In the genomic region with DNA sequence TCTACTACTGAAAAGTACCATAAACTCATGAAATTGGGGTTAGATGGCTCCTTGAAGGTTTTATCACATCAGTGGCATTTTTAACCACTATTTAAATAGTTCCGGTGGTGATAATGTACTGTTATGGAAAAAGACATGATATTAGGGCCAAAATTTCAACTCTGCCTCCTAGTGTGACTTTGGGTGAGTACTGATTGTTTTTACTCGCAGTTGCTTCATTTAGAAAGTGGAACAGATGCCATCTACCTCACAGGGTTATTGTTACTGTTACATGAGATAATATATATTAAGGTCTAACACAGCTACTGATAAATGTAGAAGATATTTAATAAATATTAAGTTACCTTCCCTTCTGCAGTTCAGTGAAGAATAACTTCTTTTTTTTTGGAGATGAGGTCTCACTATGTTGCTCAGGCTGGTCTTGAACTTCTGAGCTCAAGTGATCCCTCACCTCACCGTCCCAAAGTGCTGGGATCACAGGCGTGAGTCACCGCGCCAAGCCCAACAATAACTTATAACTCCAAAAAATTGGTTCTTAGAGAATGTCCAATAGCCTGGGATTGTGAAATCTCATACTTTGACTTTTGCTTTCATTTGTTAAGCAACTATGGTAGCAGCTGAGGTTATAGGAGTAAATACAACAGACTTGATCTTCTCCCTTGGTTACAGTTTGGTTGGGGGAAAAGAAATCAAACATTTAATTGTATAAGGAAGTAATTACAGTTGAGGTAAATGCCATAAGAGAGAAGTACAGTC, we compare ENCODE assay signal across 10 cellular contexts. TPM values are rescaled to one million over a fixed set of nuclear protein-coding genes. Genes with fewer than 3 reads are reported as not detected.
DNase-seq lines count a peak whose midpoint lies in the region; ATAC-seq, FAIRE-seq and TF ChIP-seq lines count a peak whose summit lies in the region.
"Had no signal": no experiment of that assay in that cellular context is flagged by ENCODE, and none has a peak within 500 bp of the region (broad histone marks: within the 10 kb centered on the region; RNA-seq: fewer than 3 reads in every experiment).

No MANE protein-coding gene starts in this region.

- intact Hi-C loops in activated B cell treated with CpG ODN at 0.5 μM for 24 hours (cut with micrococcal nuclease) (loop anchor here (2.0 kb wide), 1 partner anchor 17 kb away; no protein-coding TSS in a partner anchor), kidney (cut with DNase I) (no loop called here), tibial artery (cut with DNase I; ENCODE audit: low total_unique reads) (no loop called here)

- no peak for ATAC-seq in activated B cell treated with CpG ODN at 0.5 μM for 24 hours (ENCODE audit: low read depth)
- no peak for ATAC-seq in HG02623 (IDR thresholded peaks at IDR 0.05; ENCODE audit: unreplicated experiment)
- ATAC-seq in HG02840 (IDR thresholded peaks at IDR 0.05; ENCODE audit: low FRiP score, unreplicated experiment) = no peak
- ATAC-seq: foreskin keratinocyte had no signal

- H3K27ac Mint-ChIP-seq in T-helper 2 cell treated with Interferon-gamma antibody and Interleukin-4, amounts not matched to agents 5 μg/mL and 100 μg/mL, for 36 hours = peak overlapping the region; percentile 5
- H3K27ac Mint-ChIP-seq in activated B cell treated with CpG ODN at 0.5 μM for 24 hours (peak overlapping the region; percentile 72), endothelial cell (ENCODE audit: unreplicated experiment) (no peak overlapping the region)

- H3K36me3 ChIP-seq in kidney (ENCODE audit: control insufficient read depth in 1 of 2, insufficient read depth in 2 of 2, low read length in 2 of 2) = no peaks in the 10 kb centered on the region
- H3K36me3 ChIP-seq in tibial artery = no peaks in the 10 kb centered on the region

- no peaks in the 10 kb centered on the region for H3K27me3 ChIP-seq in tibial artery
- H3K27me3 ChIP-seq: foreskin keratinocyte had no signal

- POLR2A ChIA-PET in activated B cell treated with CpG ODN at 0.5 μM for 24 hours (lab: Charles Lee) = interaction anchor here (1.2 to 1.4 kb wide), 3 partner anchors 12 to 111 kb away, joined by 3 to 5 read pairs (median 4); no protein-coding TSS in a partner anchor

- H3K4me3 Mint-ChIP-seq in T-helper 2 cell treated with Interferon-gamma antibody and Interleukin-4, amounts not matched to agents 5 μg/mL and 100 μg/mL, for 36 hours = no peak overlapping the region
- H3K4me3 Mint-ChIP-seq in activated B cell treated with CpG ODN at 0.5 μM for 24 hours (peak overlapping the region; percentile 50), endothelial cell (ENCODE audit: unreplicated experiment) (no peak overlapping the region)

- H3K9me3 Mint-ChIP-seq in T-helper 2 cell treated with Interferon-gamma antibody and Interleukin-4, amounts not matched to agents 5 μg/mL and 100 μg/mL, for 36 hours = no peaks in the 10 kb centered on the region
- H3K9me3 Mint-ChIP-seq in activated B cell treated with CpG ODN at 0.5 μM for 24 hours (no peaks in the 10 kb centered on the region), endothelial cell (ENCODE audit: unreplicated experiment) (no peaks in the 10 kb centered on the region)

- H3K27ac ChIP-seq in kidney (ENCODE audit: low read depth in 2 of 2, low read length in 2 of 2) = no peak overlapping the region
- H3K27ac ChIP-seq in tibial artery = peak overlapping the region; percentile 12 to 25
- H3K27ac ChIP-seq: foreskin keratinocyte had no signal

- H3K4me3 ChIP-seq in kidney (ENCODE audit: low read length in 2 of 2) (no peak overlapping the region), tibial artery (no peak overlapping the region)

- no peaks in the 10 kb centered on the region for H3K27me3 Mint-ChIP-seq in T-helper 2 cell treated with Interferon-gamma antibody and Interleukin-4, amounts not matched to agents 5 μg/mL and 100 μg/mL, for 36 hours (ENCODE audit: low read depth)
- no peaks in the 10 kb centered on the region for H3K27me3 Mint-ChIP-seq in activated B cell treated with CpG ODN at 0.5 μM for 24 hours
- no peaks in the 10 kb centered on the region for H3K27me3 Mint-ChIP-seq in endothelial cell (ENCODE audit: unreplicated experiment)

- no peaks in the 10 kb centered on the region for H3K9me3 ChIP-seq in kidney (ENCODE audit: control insufficient read depth in 1 of 2, low read length in 2 of 2)
- no peaks in the 10 kb centered on the region for H3K9me3 ChIP-seq in tibial artery

- no peak for DNase-seq in T-helper 2 cell treated with Interferon-gamma antibody and Interleukin-4, amounts not matched to agents 5 μg/mL and 100 μg/mL, for 36 hours (ENCODE audit: low spot score)
- DNase-seq in T-helper 2 cell = no peak
- no peak for DNase-seq in activated B cell treated with CpG ODN at 0.5 μM for 24 hours
- DNase-seq in kidney = peak; percentile 57
- DNase-seq in tibial artery = no peak
- DNase-seq in endothelial cell (ENCODE audit: low spot score) = no peak
- DNase-seq: foreskin keratinocyte had no signal

- TF ChIP-seq CTCF in activated B cell treated with CpG ODN at 0.5 μM for 24 hours (IDR thresholded peaks at IDR 0.05) (no peak), kidney (IDR thresholded peaks at IDR 0.05; ENCODE audit: borderline replicate concordance, extremely low read depth, insufficient read depth) (no peak), tibial artery (IDR thresholded peaks at IDR 0.05) (no peak), endothelial cell (IDR thresholded peaks at IDR 0.05; ENCODE audit: unreplicated experiment) (no peak)

- no peaks in the 10 kb centered on the region for H3K36me3 Mint-ChIP-seq in T-helper 2 cell treated with Interferon-gamma antibody and Interleukin-4, amounts not matched to agents 5 μg/mL and 100 μg/mL, for 36 hours (ENCODE audit: low read depth)
- H3K36me3 Mint-ChIP-seq in activated B cell treated with CpG ODN at 0.5 μM for 24 hours (ENCODE audit: low read depth) = peaks cover 2% of the 10 kb centered on the region
- H3K36me3 Mint-ChIP-seq in endothelial cell (ENCODE audit: low read depth, unreplicated experiment) = no peaks in the 10 kb centered on the region

- peaks cover 25% of the 10 kb centered on the region for H3K4me1 Mint-ChIP-seq in T-helper 2 cell treated with Interferon-gamma antibody and Interleukin-4, amounts not matched to agents 5 μg/mL and 100 μg/mL, for 36 hours (ENCODE audit: low read depth)
- H3K4me1 Mint-ChIP-seq in activated B cell treated with CpG ODN at 0.5 μM for 24 hours = peaks cover 74% of the 10 kb centered on the region
- H3K4me1 Mint-ChIP-seq in endothelial cell (ENCODE audit: unreplicated experiment) = peaks cover 18% of the 10 kb centered on the region

- H3K4me1 ChIP-seq in kidney (ENCODE audit: control insufficient read depth in 1 of 2, insufficient read depth in 1 of 2, low read depth in 1 of 2, low read length in 2 of 2) = peaks cover 9 to 10% of the 10 kb centered on the region in 2 donors
- peaks cover 0 to 54% (median 22%) of the 10 kb centered on the region in 4 donors for H3K4me1 ChIP-seq in tibial artery

- FAIRE-seq in kidney (lab: Jason Lieb, UNC) = no peak
- FAIRE-seq: A204.1 had no signal

- CTCF ChIA-PET in activated B cell treated with CpG ODN at 0.5 μM for 24 hours (lab: Charles Lee) = interaction anchor here (0.7 to 1.5 kb wide), 2 partner anchors 90 to 269 kb away, joined by 3 to 9 read pairs; no protein-coding TSS in a partner anchor

- no peak overlapping the region for H3K9ac ChIP-seq in kidney (ENCODE audit: low read length in 2 of 2)

RNA-seq across cellular contexts. Expression of gene MEF2A, which starts 48.3 kb away (rescaled TPM):
- total RNA-seq in activated B cell treated with CpG ODN at 0.5 μM for 24 hours (75.7 and 88.3 TPM in 2 replicates), kidney (82.2 TPM), endothelial cell (ENCODE audit: unreplicated experiment) (43.5 TPM)
- polyA plus RNA-seq in kidney (ENCODE audit: insufficient read depth, low read depth, low replicate concordance) = 20.8 TPM

Comparison
In these comparisons a context has a peak if more than half of its experiments do, and no peak if none do; other contexts are left out.
1. H3K27ac ChIP-seq: peak in tibial artery (2 of 2); none in kidney (0 of 2).